24 cellular contexts compared by ENCODE assay signal in genomic region chr12:113474635-113475436, GRCh38. TPM values are rescaled to one million over a fixed set of nuclear protein-coding genes. Genes with fewer than 3 reads are reported as not detected.
DNase-seq lines count a peak whose midpoint lies in the region; ATAC-seq and TF ChIP-seq lines count a peak whose summit lies in the region.
"Had no signal": no experiment of that assay in that cellular context is flagged by ENCODE, and none has a peak within 500 bp of the region (broad histone marks: within the 10 kb centered on the region; RNA-seq: fewer than 3 reads in every experiment).

No MANE protein-coding gene starts in this region.

- H3K4me3 ChIP-seq in SK-N-SH (ENCODE audit: low read depth in 2 of 2, low read length in 1 of 2) (no peak overlapping the region), GM23338 (peak overlapping the region; percentile 55), left ventricle myocardium inferior (no peak overlapping the region)
- H3K4me3 ChIP-seq: GM23248, K562 had no signal

- H3K27ac ChIP-seq in SK-N-SH (ENCODE audit: low read depth in 2 of 2, low read length in 1 of 2): no peak overlapping the region
- no peak overlapping the region for H3K27ac ChIP-seq in GM23338 (ENCODE audit: low read depth)
- no peak overlapping the region for H3K27ac ChIP-seq in left ventricle myocardium inferior (replicated peaks)
- H3K27ac ChIP-seq: GM23248, stomach had no signal

- peaks cover 92% of the 10 kb centered on the region for H3K27me3 ChIP-seq in SK-N-SH (ENCODE audit: insufficient read depth)
- H3K27me3 ChIP-seq in GM23338 (ENCODE audit: insufficient read depth): peaks cover 97% of the 10 kb centered on the region
- H3K27me3 ChIP-seq in left ventricle myocardium inferior (ENCODE audit: low read depth): peaks cover 98% of the 10 kb centered on the region

- no peak for TF ChIP-seq RAD21 in SK-N-SH (IDR thresholded peaks at IDR 0.05; ENCODE audit: low read length)

- POLR2A ChIA-PET in SK-N-SH (lab: Yijun Ruan, JAX) (no interaction called here), WTC11 (lab: Charles Lee) (interaction anchor here (1.2 kb wide), 1 partner anchor 41 kb away, joined by 4 read pairs; no protein-coding TSS in a partner anchor)

- H3K36me3 Mint-ChIP-seq in GM23338 (ENCODE audit: low read depth) (no peaks in the 10 kb centered on the region), WTC11 (no peaks in the 10 kb centered on the region), naive B cell (peaks cover 4 to 11% of the 10 kb centered on the region in 2 donors)
- H3K36me3 Mint-ChIP-seq in activated T-helper 2 cell treated with anti-CD3 and anti-CD28 coated beads, Interferon-gamma antibody, Interleukin-2, Interleukin-4, amounts not matched to agents 10 μg/mL and 5 μg/mL and 100 μg/mL, durations not matched to agents 14 hours and 24 hours and 36 hours (ENCODE audit: low read depth): no peaks in the 10 kb centered on the region
- H3K36me3 Mint-ChIP-seq: type B pancreatic cell had no signal

- H3F3A ChIP-seq in SK-N-SH (replicated peaks; ENCODE audit: insufficient read depth): no peaks in the 10 kb centered on the region
- H3F3A ChIP-seq in GM23338 (replicated peaks; ENCODE audit: low read depth): peaks cover 60% of the 10 kb centered on the region

- TF ChIP-seq EP300 in SK-N-SH (IDR thresholded peaks at IDR 0.05; ENCODE audit: borderline replicate concordance in 1 of 2, low read depth in 1 of 2, low read length in 1 of 2): no peak

- H3K27me3 Mint-ChIP-seq in GM23338 (ENCODE audit: insufficient read depth, low read depth, poor library complexity): peaks cover 98% of the 10 kb centered on the region
- H3K27me3 Mint-ChIP-seq in WTC11 (ENCODE audit: low read depth): peaks cover 98% of the 10 kb centered on the region
- H3K27me3 Mint-ChIP-seq in naive B cell: peaks cover 66 to 87% (median 77%) of the 10 kb centered on the region in 3 donors
- H3K27me3 Mint-ChIP-seq in activated T-helper 2 cell treated with anti-CD3 and anti-CD28 coated beads, Interferon-gamma antibody, Interleukin-2, Interleukin-4, amounts not matched to agents 10 μg/mL and 5 μg/mL and 100 μg/mL, durations not matched to agents 14 hours and 24 hours and 36 hours (ENCODE audit: low read depth): peaks cover 84% of the 10 kb centered on the region

- no peaks in the 10 kb centered on the region for H3K9me2 ChIP-seq in SK-N-SH
- H3K9me2 ChIP-seq in GM23338 (ENCODE audit: insufficient read depth): no peaks in the 10 kb centered on the region

- H3K4me2 ChIP-seq in SK-N-SH: peak overlapping the region; percentile 2; the same call in 1 of the 2 replicates
- H3K4me2 ChIP-seq in GM23338: peak overlapping the region; percentile 84

- intact Hi-C loops in activated T-helper 2 cell treated with anti-CD3 and anti-CD28 coated beads, Interferon-gamma antibody, Interleukin-2, Interleukin-4, amounts not matched to agents 10 μg/mL and 5 μg/mL and 100 μg/mL, durations not matched to agents 14 hours and 24 hours and 36 hours (cut with micrococcal nuclease): loop anchor here (1.0 to 2.0 kb wide), 2 partner anchors 10 to 1220 kb away; no protein-coding TSS in a partner anchor
- intact Hi-C loops in left ventricle myocardium inferior (cut with micrococcal nuclease): no loop called here

- H3K27ac Mint-ChIP-seq in GM23338: no peak overlapping the region
- no peak overlapping the region for H3K27ac Mint-ChIP-seq in WTC11
- H3K27ac Mint-ChIP-seq in naive B cell: peak overlapping the region in 1 of 6 donors; percentile 71
- H3K27ac Mint-ChIP-seq in activated T-helper 2 cell treated with anti-CD3 and anti-CD28 coated beads, Interferon-gamma antibody, Interleukin-2, Interleukin-4, amounts not matched to agents 10 μg/mL and 5 μg/mL and 100 μg/mL, durations not matched to agents 14 hours and 24 hours and 36 hours: no peak overlapping the region
- H3K27ac Mint-ChIP-seq: type B pancreatic cell had no signal

- ATAC-seq in SK-N-SH treated with all-trans-retinoic acid at 6 μM for 48 hours: no peak
- ATAC-seq in GM23338: no peak
- ATAC-seq in WTC11: no peak
- no peak for ATAC-seq in naive B cell (ENCODE audit: low read depth in 2 of 2)
- ATAC-seq: activated CD4-positive, CD25-positive, alpha-beta regulatory T cell treated with anti-CD3 and anti-CD28 coated beads, Interleukin-2, amount 50 U/mL, for 24 hours; left colon; right cardiac atrium had no signal

- H2AFZ ChIP-seq in SK-N-SH (ENCODE audit: low read depth): no peak overlapping the region
- H2AFZ ChIP-seq in GM23338: no peak overlapping the region
- H2AFZ ChIP-seq: GM23248 had no signal

- H3K4me3 Mint-ChIP-seq in GM23338: peak overlapping the region; percentile 60; the same call in 2 of the 3 replicates
- H3K4me3 Mint-ChIP-seq in WTC11: peak overlapping the region; percentile 62
- peak overlapping the region in 7 of 8 donors; percentile 7 to 88 (median 75) for H3K4me3 Mint-ChIP-seq in naive B cell
- H3K4me3 Mint-ChIP-seq in activated T-helper 2 cell treated with anti-CD3 and anti-CD28 coated beads, Interferon-gamma antibody, Interleukin-2, Interleukin-4, amounts not matched to agents 10 μg/mL and 5 μg/mL and 100 μg/mL, durations not matched to agents 14 hours and 24 hours and 36 hours (ENCODE audit: low read depth): no peak overlapping the region
- H3K4me3 Mint-ChIP-seq: type B pancreatic cell had no signal

- no peak overlapping the region for H3K9ac ChIP-seq in SK-N-SH
- H3K9ac ChIP-seq: GM23248 had no signal

- H3K36me3 ChIP-seq in SK-N-SH (replicated peaks in 1 of 2; ENCODE audit: control insufficient read depth in 1 of 2, insufficient read depth in 2 of 2, low read length in 1 of 2): no peaks in the 10 kb centered on the region
- H3K36me3 ChIP-seq in GM23338 (ENCODE audit: insufficient read depth): no peaks in the 10 kb centered on the region; the same call in 1 of the 2 replicates
- H3K36me3 ChIP-seq in left ventricle myocardium inferior: no peaks in the 10 kb centered on the region
- H3K36me3 ChIP-seq: stomach had no signal

- H3K9me3 ChIP-seq in SK-N-SH (no peaks in the 10 kb centered on the region), left ventricle myocardium inferior (replicated peaks) (no peaks in the 10 kb centered on the region)

- 4% methylated on average over 18 of the region's 19 CpGs for WGBS in SK-N-SH (ENCODE audit: low lambda C conversion rate)

- H3K4me1 Mint-ChIP-seq in GM23338 (peaks cover 67% of the 10 kb centered on the region), WTC11 (peaks cover 78% of the 10 kb centered on the region), naive B cell (peaks cover 19 to 31% (median 30%) of the 10 kb centered on the region in 3 donors)
- H3K4me1 Mint-ChIP-seq in activated T-helper 2 cell treated with anti-CD3 and anti-CD28 coated beads, Interferon-gamma antibody, Interleukin-2, Interleukin-4, amounts not matched to agents 10 μg/mL and 5 μg/mL and 100 μg/mL, durations not matched to agents 14 hours and 24 hours and 36 hours (ENCODE audit: low read depth): peaks cover 5% of the 10 kb centered on the region

- H3K4me1 ChIP-seq in SK-N-SH (ENCODE audit: control insufficient read depth in 1 of 2, insufficient read depth in 2 of 2, low read depth in 1 of 2, low read length in 1 of 2) (no peaks in the 10 kb centered on the region; a peak in 1 of 4 replicates), GM23338 (ENCODE audit: insufficient read depth) (peaks cover 56% of the 10 kb centered on the region), left ventricle myocardium inferior (peaks cover 11% of the 10 kb centered on the region)

- no peak for TF ChIP-seq CTCF in SK-N-SH (IDR thresholded peaks at IDR 0.05)
- TF ChIP-seq CTCF in GM23338 (conservative IDR thresholded peaks at IDR 0.05; ENCODE audit: low read depth in 2 of 2): no peak
- TF ChIP-seq CTCF in WTC11 (IDR thresholded peaks at IDR 0.05): no peak
- no peak for TF ChIP-seq CTCF in left ventricle myocardium inferior (IDR thresholded peaks at IDR 0.05; ENCODE audit: borderline replicate concordance)

- no peaks in the 10 kb centered on the region for H3K79me2 ChIP-seq in SK-N-SH (ENCODE audit: insufficient read depth)
- H3K79me2 ChIP-seq in GM23338 (replicated peaks; ENCODE audit: insufficient read depth): no peaks in the 10 kb centered on the region

- H4K20me1 ChIP-seq in SK-N-SH (ENCODE audit: insufficient read depth): peaks cover 3% of the 10 kb centered on the region; the same call in 1 of the 2 replicates
- peaks cover 18% of the 10 kb centered on the region for H4K20me1 ChIP-seq in GM23338 (replicated peaks; ENCODE audit: insufficient read depth)

- CTCF ChIA-PET in SK-N-SH (lab: Yijun Ruan, JAX): interaction anchor here (1.0 to 4.4 kb wide), 3 partner anchors 10 to 438 kb away, joined by 3 to 32 read pairs (median 4); no protein-coding TSS in a partner anchor
- CTCF ChIA-PET in WTC11 (lab: Charles Lee): interaction anchor here (1.0 to 7.2 kb wide), 5 partner anchors 8 to 140 kb away, joined by 3 to 89 read pairs (median 4); partner anchors contain the start of gene SLC8B1

- H3K9me3 Mint-ChIP-seq in GM23338 (peaks cover 2% of the 10 kb centered on the region; the same call in 1 of the 3 replicates), WTC11 (no peaks in the 10 kb centered on the region), naive B cell (peaks cover 0 to 9% (median 5%) of the 10 kb centered on the region in 7 donors)
- H3K9me3 Mint-ChIP-seq in activated T-helper 2 cell treated with anti-CD3 and anti-CD28 coated beads, Interferon-gamma antibody, Interleukin-2, Interleukin-4, amounts not matched to agents 10 μg/mL and 5 μg/mL and 100 μg/mL, durations not matched to agents 14 hours and 24 hours and 36 hours: no peaks in the 10 kb centered on the region
- H3K9me3 Mint-ChIP-seq: type B pancreatic cell had no signal

- peak; percentile 32 for DNase-seq in SK-N-SH
- no peak for DNase-seq in GM23338 (ENCODE audit: low spot score)
- DNase-seq in WTC11 (ENCODE audit: low spot score): no peak
- DNase-seq in naive B cell: no peak
- no peak for DNase-seq in kidney glomerular epithelial cell (lab: John Stamatoyannopoulos, UW)
- no peak for DNase-seq in activated T-helper 2 cell treated with anti-CD3 and anti-CD28 coated beads, Interferon-gamma antibody, Interleukin-2, Interleukin-4, amounts not matched to agents 10 μg/mL and 5 μg/mL and 100 μg/mL, durations not matched to agents 14 hours and 24 hours and 36 hours (ENCODE audit: low spot score)
- no peak for DNase-seq in left ventricle myocardium inferior
- DNase-seq: activated gamma-delta T cell treated with Interleukin-2 at 50 U/mL for 16 hours, GM23248, hippocampal formation, left colon, midbrain, MV-4-11, NCI-H187 treated with DMSO at 0.1 percent for 48 hours, NCI-H446, right cardiac atrium, SHP77, stomach had no signal

RNA-seq across cellular contexts. Expression of gene LHX5, which starts 3.2 kb away (rescaled TPM):
- not detected in 2 replicates for polyA plus RNA-seq in SK-N-SH (2012; rRNA removed)
- not detected in 2 replicates for polyA plus RNA-seq in SK-N-SH (2012; cell fraction: cytosol; rRNA removed)
- polyA plus RNA-seq in SK-N-SH (2012; cell fraction: nucleus; rRNA removed): 0.01 TPM in 1 of 2 replicates, not detected in the other
- total RNA-seq in GM23338 (2014; rRNA removed; shearing (Covaris generic)): not detected in 2 replicates
- polyA plus RNA-seq in GM23338 (2016; fragmentation: Nextera tagmentation; extraction: Ambion mirVana): 0.16 and 0.18 TPM in 2 replicates
- total RNA-seq in WTC11 (2021): 1.5 to 3.0 TPM (median 1.6 TPM) in 3 replicates
- polyA plus RNA-seq in naive B cell (ENCODE audit: low read depth in 6 of 6): not detected
- not detected in 2 replicates for total RNA-seq in activated T-helper 2 cell treated with anti-CD3 and anti-CD28 coated beads, Interferon-gamma antibody, Interleukin-2, Interleukin-4, amounts not matched to agents 10 μg/mL and 5 μg/mL and 100 μg/mL, durations not matched to agents 14 hours and 24 hours and 36 hours
- not detected for total RNA-seq in left ventricle myocardium inferior
- total RNA-seq: A172, GM23248, left colon, omental fat pad, right cardiac atrium had no signal
- polyA plus RNA-seq: GM23248, right cardiac atrium had no signal

RNA-seq across cellular contexts. Expression of gene SDSL, which starts 52.7 kb away (rescaled TPM):
- 32.4 and 33.7 TPM in 2 replicates for polyA plus RNA-seq in SK-N-SH (2012; rRNA removed)
- 16.7 and 24.6 TPM in 2 replicates for polyA plus RNA-seq in SK-N-SH (2012; cell fraction: cytosol; rRNA removed)
- polyA plus RNA-seq in SK-N-SH (2012; cell fraction: nucleus; rRNA removed): 28.1 and 36.0 TPM in 2 replicates
- total RNA-seq in GM23338 (2014; rRNA removed; shearing (Covaris generic)): not detected in 2 replicates
- 0.45 TPM in 1 of 2 replicates, not detected in the other for polyA plus RNA-seq in GM23338 (2016; fragmentation: Nextera tagmentation; extraction: Ambion mirVana)
- 0.41 to 0.96 TPM (median 0.52 TPM) in 3 replicates for total RNA-seq in WTC11 (2021)
- under 1 TPM in 2 of 6 donors, not detected in 4; 0.27 to 0.68 TPM for polyA plus RNA-seq in naive B cell (ENCODE audit: low read depth in 6 of 6)
- 0.46 and 0.67 TPM in 2 replicates for total RNA-seq in activated T-helper 2 cell treated with anti-CD3 and anti-CD28 coated beads, Interferon-gamma antibody, Interleukin-2, Interleukin-4, amounts not matched to agents 10 μg/mL and 5 μg/mL and 100 μg/mL, durations not matched to agents 14 hours and 24 hours and 36 hours
- total RNA-seq in left ventricle myocardium inferior: 13.3 TPM
